Comparison of ENCODE assay signal across 20 cellular contexts in the genomic region with DNA sequence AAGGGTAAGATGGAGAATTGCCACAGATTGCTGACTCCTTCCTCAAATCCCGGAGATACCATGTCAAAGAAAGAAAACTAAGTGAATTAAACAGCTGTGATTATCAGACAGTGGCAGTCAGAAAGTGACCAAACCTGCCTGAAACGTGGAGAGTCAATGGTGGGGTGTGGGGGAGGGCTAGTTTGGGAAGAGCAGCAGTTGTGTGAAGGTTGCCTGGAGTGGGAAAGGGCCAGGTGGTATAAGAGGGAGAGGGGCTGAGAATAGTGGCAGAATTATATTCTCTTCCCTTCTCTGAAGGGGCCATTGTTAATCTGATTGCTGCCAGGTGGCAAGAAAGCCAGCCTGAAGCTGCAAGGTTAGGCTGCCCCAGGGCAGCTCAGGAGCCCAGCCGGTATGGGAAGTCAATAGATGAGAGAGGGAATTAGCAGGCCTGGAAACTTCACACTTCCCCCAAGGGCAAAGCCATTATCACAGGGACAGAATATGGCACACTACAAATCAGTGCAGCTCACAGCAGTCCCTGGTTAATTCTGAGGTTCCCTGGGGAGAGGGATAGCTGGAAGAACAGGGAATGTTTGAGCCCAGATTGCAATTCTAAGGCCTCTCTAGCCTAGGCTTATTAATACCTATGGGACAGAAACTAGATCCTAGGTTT.
A peak's percentile ranks its signal among the peaks of the same experiment; 100 is the strongest.
DNase-seq lines count a peak whose midpoint lies in the region; ATAC-seq, FAIRE-seq and TF ChIP-seq lines count a peak whose summit lies in the region.
"Had no signal": no experiment of that assay in that cellular context is flagged by ENCODE, and none has a peak within 500 bp of the region (broad histone marks: within the 10 kb centered on the region; RNA-seq: fewer than 3 reads in every experiment).

No MANE protein-coding gene starts in this region.

- H3K4me3 ChIP-seq in Panc1 (ENCODE audit: low read depth in 2 of 2, low read length in 2 of 2) (no peak overlapping the region), neural progenitor cell (no peak overlapping the region)
- H3K4me3 ChIP-seq: breast epithelium, thyroid gland had no signal

- CTCF ChIA-PET in Panc1 (lab: Charles Lee), result interaction anchor here (0.5 to 0.6 kb wide), 2 partner anchors 66 to 640 kb away, joined by 5 to 20 read pairs; no protein-coding TSS in a partner anchor

- no peak for TF ChIP-seq POLR2A in GM12892 (IDR thresholded peaks at IDR 0.05; ENCODE audit: low read depth, low read length)

- no TSS peak for BruUV-seq in Panc1 (replicated peaks; lab: Mats Ljungman, UMichigan)

- H3K36me3 ChIP-seq in Panc1 (ENCODE audit: control insufficient read depth, insufficient read depth, low read length) (no peaks in the 10 kb centered on the region), neural progenitor cell (no peaks in the 10 kb centered on the region)
- H3K36me3 ChIP-seq: breast epithelium, thyroid gland had no signal

- H3K4me2 ChIP-seq in neural progenitor cell, result no peak overlapping the region

- POLR2A ChIA-PET in Panc1 (lab: Charles Lee), result interaction anchor here (0.5 kb wide), 1 partner anchor 111 kb away, joined by 4 read pairs; no protein-coding TSS in a partner anchor

- no peak for TF ChIP-seq CTCF in Panc1 (IDR thresholded peaks at IDR 0.05)
- TF ChIP-seq CTCF in neural progenitor cell (IDR thresholded peaks at IDR 0.05), result no peak

- H3K27me3 ChIP-seq in Panc1 (ENCODE audit: control insufficient read depth, insufficient read depth, low read length), result no peaks in the 10 kb centered on the region
- H3K27me3 ChIP-seq in neural progenitor cell, result no peaks in the 10 kb centered on the region
- H3K27me3 ChIP-seq: breast epithelium, foreskin keratinocyte, thyroid gland had no signal

- ATAC-seq in Panc1, result peak; percentile 65
- ATAC-seq: activated T-helper 17 cell treated with anti-CD3 and anti-CD28 coated beads, Interleukin-2, amount 50 U/mL, for 72 hours; foreskin keratinocyte had no signal

- intact Hi-C loops in Panc1 (cut with micrococcal nuclease; ENCODE audit: unreplicated experiment), result no loop called here

- DNase-seq in NCI-H1436 (lab: John Stamatoyannopoulos, UW), result peak; percentile 55
- no peak for DNase-seq in NCI-H1436 treated with DMSO at 0.1 percent for 48 hours (lab: John Stamatoyannopoulos, UW)
- DNase-seq in NCI-H146 (lab: John Stamatoyannopoulos, UW), result peak; percentile 40
- no peak for DNase-seq in Panc1 (ENCODE audit: low read depth, low spot score)
- no peak for DNase-seq in neural progenitor cell (ENCODE audit: low spot score)
- no peak for DNase-seq in GM12892 (ENCODE audit: insufficient read length)
- no peak for DNase-seq in UCSD-AML1 (lab: John Stamatoyannopoulos, UW; ENCODE audit: unreplicated experiment)
- DNase-seq in OCI-M1 (lab: John Stamatoyannopoulos, UW), result no peak
- DNase-seq: activated CD4-positive, alpha-beta T cell treated with anti-CD3 and anti-CD28 coated beads for 1 hour; DMS153; foreskin keratinocyte; midbrain; NCI-H2107; T-helper 9 cell; thyroid gland had no signal

- H3F3A ChIP-seq in neural progenitor cell (ENCODE audit: low read depth), result no peaks in the 10 kb centered on the region

- peaks cover 32% of the 10 kb centered on the region for H3K4me1 Mint-ChIP-seq in neural progenitor cell

- no peaks in the 10 kb centered on the region for H3K79me2 ChIP-seq in neural progenitor cell (ENCODE audit: low read depth)

- peak overlapping the region; percentile 67 for H3K27ac ChIP-seq in Panc1 (ENCODE audit: low read length)
- H3K27ac ChIP-seq in neural progenitor cell, result no peak overlapping the region
- H3K27ac ChIP-seq: breast epithelium, C4-2B, foreskin keratinocyte, thyroid gland had no signal

- no peak overlapping the region for H3K4me3 Mint-ChIP-seq in neural progenitor cell
- H3K4me3 Mint-ChIP-seq: activated T-helper 17 cell treated with anti-CD3 and anti-CD28 coated beads, Interleukin-2, amount 50 U/mL, for 72 hours; dendritic cell treated with granulocyte-macrophage colony-stimulating factor and Interleukin-4, amounts not matched to agents 40 ng/mL and 50 ng/mL, for 4 days; neural crest cell had no signal

- no peak overlapping the region for H2AFZ ChIP-seq in neural progenitor cell (replicated peaks)

- in situ Hi-C loops in Panc1 (cut with HindIII; ENCODE audit: low pct_unique_long_range_greater_than_20kb, low sequenced_read_pairs), result no loop called here

- H3K4me1 ChIP-seq in Panc1 (ENCODE audit: control insufficient read depth, insufficient read depth, low read length) (peaks cover 15% of the 10 kb centered on the region), neural progenitor cell (peaks cover 9% of the 10 kb centered on the region)
- H3K4me1 ChIP-seq: breast epithelium, foreskin keratinocyte, thyroid gland had no signal

- H3K9ac ChIP-seq in neural progenitor cell, result no peak overlapping the region

- H3K27ac Mint-ChIP-seq in neural progenitor cell, result peak overlapping the region; percentile 32
- H3K27ac Mint-ChIP-seq: activated T-helper 17 cell treated with anti-CD3 and anti-CD28 coated beads, Interleukin-2, amount 50 U/mL, for 72 hours; dendritic cell treated with granulocyte-macrophage colony-stimulating factor and Interleukin-4, amounts not matched to agents 40 ng/mL and 50 ng/mL, for 4 days had no signal

- no peaks in the 10 kb centered on the region for H4K20me1 ChIP-seq in neural progenitor cell (ENCODE audit: low read depth)

- no peak for FAIRE-seq in GM12892 (lab: Jason Lieb, UNC)

- H3K9me3 ChIP-seq in Panc1 (ENCODE audit: control insufficient read depth, insufficient read depth, low read depth, low read length), result no peaks in the 10 kb centered on the region
- no peaks in the 10 kb centered on the region for H3K9me3 ChIP-seq in neural progenitor cell (ENCODE audit: low read depth)
- H3K9me3 ChIP-seq: breast epithelium, thyroid gland had no signal

- no peaks in the 10 kb centered on the region for H3K36me3 Mint-ChIP-seq in neural progenitor cell

- H3K9me3 Mint-ChIP-seq in neural progenitor cell, result no peaks in the 10 kb centered on the region
- H3K9me3 Mint-ChIP-seq: activated T-helper 17 cell treated with anti-CD3 and anti-CD28 coated beads, Interleukin-2, amount 50 U/mL, for 72 hours; dendritic cell treated with granulocyte-macrophage colony-stimulating factor and Interleukin-4, amounts not matched to agents 40 ng/mL and 50 ng/mL, for 4 days; neural crest cell had no signal

- peaks cover 4% of the 10 kb centered on the region for H3K27me3 Mint-ChIP-seq in neural progenitor cell (ENCODE audit: insufficient read depth, low read depth)
- H3K27me3 Mint-ChIP-seq: activated T-helper 17 cell treated with anti-CD3 and anti-CD28 coated beads, Interleukin-2, amount 50 U/mL, for 72 hours had no signal

Comparison
In these comparisons a context has a peak if more than half of its experiments do, and no peak if none do; other contexts are left out.
1. DNase-seq: peak in NCI-H1436 (single experiment) and NCI-H146 (single experiment); none in NCI-H1436 treated with DMSO at 0.1 percent for 48 hours (single experiment), Panc1 (single experiment), neural progenitor cell (single experiment), GM12892 (single experiment), UCSD-AML1 (single experiment) and OCI-M1 (single experiment).